8 cellular contexts compared by ENCODE assay signal in genomic region chr3:37308247-37308646, GRCh38.
DNase-seq lines count a peak whose midpoint lies in the region; ATAC-seq and TF ChIP-seq lines count a peak whose summit lies in the region.

No MANE protein-coding gene starts in this region.

- H3K9me2 ChIP-seq in PC-3 (replicated peaks; ENCODE audit: low read length), result no peaks in the 10 kb centered on the region

- POLR2A ChIA-PET in PC-3 (lab: Charles Lee; ENCODE audit: unreplicated experiment), result no interaction called here

- H3K79me2 ChIP-seq in PC-3 (ENCODE audit: low read length), result no peaks in the 10 kb centered on the region

- H3K27ac Mint-ChIP-seq in type B pancreatic cell, result no peak overlapping the region
- H3K27ac Mint-ChIP-seq in effector memory CD8-positive, alpha-beta T cell, result no peak overlapping the region

- ATAC-seq in heart left ventricle (no peak), left ventricle myocardium superior (no peak), PC-3 (peak; percentile 46)
- no peak for ATAC-seq in effector memory CD8-positive, alpha-beta T cell (replicated peaks)

- no peak overlapping the region for H3K27ac ChIP-seq in heart left ventricle
- no peak overlapping the region for H3K27ac ChIP-seq in PC-3 (ENCODE audit: low read length)

- CTCF ChIA-PET in PC-3 (lab: Charles Lee), result interaction anchor here (0.6 to 1.0 kb wide), 3 partner anchors 17 to 431 kb away, joined by 3 to 14 read pairs (median 4); no protein-coding TSS in a partner anchor

- WGBS in heart left ventricle, 4 donors, result 61 to 66% (median 66%) methylated on average over 2 of the region's 2 CpGs

- H2AFZ ChIP-seq in PC-3 (ENCODE audit: low read length), result no peak overlapping the region

- no peaks in the 10 kb centered on the region for H3K27me3 ChIP-seq in heart left ventricle
- no peaks in the 10 kb centered on the region for H3K27me3 ChIP-seq in PC-3 (ENCODE audit: low read length)

- H3K4me2 ChIP-seq in PC-3 (ENCODE audit: low read length), result no peak overlapping the region

- peaks cover 8% of the 10 kb centered on the region for H3K36me3 Mint-ChIP-seq in type B pancreatic cell
- peaks cover 28% of the 10 kb centered on the region for H3K36me3 Mint-ChIP-seq in effector memory CD8-positive, alpha-beta T cell (ENCODE audit: insufficient read depth)

- H3K9me3 Mint-ChIP-seq in type B pancreatic cell, result no peaks in the 10 kb centered on the region
- no peaks in the 10 kb centered on the region for H3K9me3 Mint-ChIP-seq in effector memory CD8-positive, alpha-beta T cell

- no peak for TF ChIP-seq POLR2A in heart left ventricle (IDR thresholded peaks at IDR 0.05)

- peak in 10 of 12 donors; percentile 12 to 41 (median 24) for TF ChIP-seq CTCF in heart left ventricle (IDR thresholded peaks at IDR 0.05)
- TF ChIP-seq CTCF in PC-3 (conservative IDR thresholded peaks at IDR 0.05; ENCODE audit: low read depth, low read length), result peak; percentile 63
- TF ChIP-seq CTCF in fibroblast of the aortic adventitia (IDR thresholded peaks at IDR 0.05; ENCODE audit: insufficient read depth, low read length), result peak; percentile 41
- TF ChIP-seq CTCF in type B pancreatic cell (conservative IDR thresholded peaks at IDR 0.05), result peak; percentile 79

- peaks cover 13% of the 10 kb centered on the region for H3K4me1 Mint-ChIP-seq in type B pancreatic cell (ENCODE audit: unreplicated experiment)
- peaks cover 17 to 22% of the 10 kb centered on the region in 2 donors for H3K4me1 Mint-ChIP-seq in effector memory CD8-positive, alpha-beta T cell (ENCODE audit: low read depth in 2 of 2)

- DNase-seq in heart left ventricle (no peak), left ventricle myocardium superior (no peak), PC-3 (peak; percentile 66), fibroblast of the aortic adventitia (ENCODE audit: low read depth) (peak; percentile 39), type B pancreatic cell (ENCODE audit: extremely low spot score, unreplicated experiment) (no peak), cortex of kidney (lab: John Stamatoyannopoulos, UW) (no peak), mucosa of gallbladder (ENCODE audit: low spot score) (no peak)
- DNase-seq in effector memory CD8-positive, alpha-beta T cell, result no peak

- no peak overlapping the region for H3K4me3 Mint-ChIP-seq in type B pancreatic cell
- no peak overlapping the region for H3K4me3 Mint-ChIP-seq in effector memory CD8-positive, alpha-beta T cell

- H3K4me1 ChIP-seq in heart left ventricle (peaks cover 0 to 42% (median 8%) of the 10 kb centered on the region in 12 donors), PC-3 (ENCODE audit: insufficient read depth, low read length) (no peaks in the 10 kb centered on the region)

- intact Hi-C loops in heart left ventricle (cut with DNase I), result no loop called here
- intact Hi-C loops in left ventricle myocardium superior (cut with micrococcal nuclease), result no loop called here
- intact Hi-C loops in PC-3 (cut with micrococcal nuclease), result no loop called here

- no peaks in the 10 kb centered on the region for H3K9me3 ChIP-seq in heart left ventricle
- no peaks in the 10 kb centered on the region for H3K9me3 ChIP-seq in PC-3 (ENCODE audit: low read length)

- H3K36me3 ChIP-seq in heart left ventricle (peaks cover 0 to 60% (median 15%) of the 10 kb centered on the region in 9 donors), PC-3 (ENCODE audit: low read depth, low read length) (peaks cover 9% of the 10 kb centered on the region; the same call in 1 of the 2 replicates)

- BruUV-seq in PC-3 (replicated peaks; lab: Mats Ljungman, UMichigan), result no TSS peak

- H3K27me3 Mint-ChIP-seq in type B pancreatic cell, result no peaks in the 10 kb centered on the region
- no peaks in the 10 kb centered on the region for H3K27me3 Mint-ChIP-seq in effector memory CD8-positive, alpha-beta T cell

- no peaks in the 10 kb centered on the region for H4K20me1 ChIP-seq in PC-3 (ENCODE audit: low read length)

- H3K4me3 ChIP-seq in heart left ventricle (no peak overlapping the region), PC-3 (ENCODE audit: low read length) (no peak overlapping the region), fibroblast of the aortic adventitia (ENCODE audit: low read depth, low read length) (no peak overlapping the region)

- H3K9ac ChIP-seq in PC-3 (ENCODE audit: low read length), result no peak overlapping the region

- H3F3A ChIP-seq in PC-3 (ENCODE audit: low read length, unreplicated experiment), result peaks cover 8% of the 10 kb centered on the region

Comparison
In these comparisons a context has a peak if more than half of its experiments do, and no peak if none do; other contexts are left out.
1. DNase-seq: peak in PC-3 (single experiment) and fibroblast of the aortic adventitia (single experiment); none in heart left ventricle (0 of 5), left ventricle myocardium superior (single experiment), type B pancreatic cell (single experiment), cortex of kidney (single experiment), mucosa of gallbladder (single experiment) and effector memory CD8-positive, alpha-beta T cell (0 of 3).
2. CTCF ChIP-seq: peak in every context shown above with its lines; median percentile 79 in type B pancreatic cell; 63 in PC-3; 41 in fibroblast of the aortic adventitia; 24 in heart left ventricle.